8 cellular contexts compared by ENCODE assay signal in genomic region chrX:138026211-138026610, GRCh38.
DNase-seq lines count a peak whose midpoint lies in the region; ATAC-seq and TF ChIP-seq lines count a peak whose summit lies in the region.

No MANE protein-coding gene starts in this region.

- H3K56ac ChIP-seq in H9 (ENCODE audit: insufficient read length, low read depth, low read length): no peak overlapping the region

- no peaks in the 10 kb centered on the region for H3K79me2 ChIP-seq in H9 (ENCODE audit: insufficient read depth, low read length)
- H3K79me2 ChIP-seq in OCI-LY7 (ENCODE audit: insufficient read depth, low read depth, low read length): no peaks in the 10 kb centered on the region

- H2BK15ac ChIP-seq in H9 (ENCODE audit: low read depth, low read length): no peak overlapping the region

- BruUV-seq in OCI-LY7 (replicated peaks; lab: Mats Ljungman, UMichigan): no TSS peak

- H3K4me2 ChIP-seq in H9 (ENCODE audit: insufficient read depth, insufficient read length, low read length): no peak overlapping the region
- no peak overlapping the region for H3K4me2 ChIP-seq in OCI-LY7 (ENCODE audit: low read length)

- H3T11ph ChIP-seq in H9 (ENCODE audit: low read length): no peak overlapping the region

- intact Hi-C loops in OCI-LY7 (cut with micrococcal nuclease; ENCODE audit: unreplicated experiment) (no loop called here), left lung (cut with DNase I) (no loop called here), aorta (cut with DNase I) (no loop called here)

- no peak overlapping the region for H3K14ac ChIP-seq in H9 (ENCODE audit: insufficient read depth, low read length)

- H3K27me3 ChIP-seq in H9 (ENCODE audit: insufficient read depth, low read length) (no peaks in the 10 kb centered on the region), left lung (peaks cover 0 to 9% of the 10 kb centered on the region in 2 donors), aorta (ENCODE audit: control insufficient read depth in 1 of 2, insufficient read depth in 2 of 2, low read length in 1 of 2) (no peaks in the 10 kb centered on the region)

- H3K36me3 ChIP-seq in OCI-LY7 (ENCODE audit: insufficient read depth, low read length): no peaks in the 10 kb centered on the region
- no peaks in the 10 kb centered on the region for H3K36me3 ChIP-seq in left lung
- H3K36me3 ChIP-seq in aorta (ENCODE audit: control insufficient read depth in 1 of 2, insufficient read depth in 2 of 2, low read length in 1 of 2): no peaks in the 10 kb centered on the region

- H3K27me3 Mint-ChIP-seq in H9 (ENCODE audit: low read depth): no peaks in the 10 kb centered on the region

- H3K9me3 ChIP-seq in H9 (ENCODE audit: control insufficient read depth, low read depth, low read length) (no peaks in the 10 kb centered on the region), OCI-LY7 (ENCODE audit: low read length) (no peaks in the 10 kb centered on the region), left lung (no peaks in the 10 kb centered on the region), aorta (ENCODE audit: control insufficient read depth, low read length) (no peaks in the 10 kb centered on the region)

- H3K23ac ChIP-seq in H9 (ENCODE audit: insufficient read length, low read depth, low read length): no peak overlapping the region

- H3K4me1 ChIP-seq in H9 (ENCODE audit: insufficient read depth, low read length) (no peaks in the 10 kb centered on the region), OCI-LY7 (ENCODE audit: insufficient read depth, low read length, poor library complexity, severe bottlenecking) (no peaks in the 10 kb centered on the region), left lung (no peaks in the 10 kb centered on the region), aorta (ENCODE audit: control insufficient read depth in 1 of 2, insufficient read depth in 2 of 2, low read length in 2 of 2) (no peaks in the 10 kb centered on the region)

- H3K23me2 ChIP-seq in H9 (ENCODE audit: insufficient read length, low read depth, low read length, poor library complexity, severe bottlenecking): no peaks in the 10 kb centered on the region

- H3K18ac ChIP-seq in H9 (ENCODE audit: insufficient read length, low read depth, low read length): no peak overlapping the region

- POLR2A ChIA-PET in OCI-LY7 (lab: Charles Lee): no interaction called here

- H4K5ac ChIP-seq in H9 (ENCODE audit: insufficient read length, low read depth, low read length): no peak overlapping the region

- peak; percentile 2 for DNase-seq in GM03348 (ENCODE audit: low spot score)
- DNase-seq in H9: no peak
- peak; percentile 2 for DNase-seq in OCI-LY7 (ENCODE audit: low spot score)
- no peak for DNase-seq in left lung
- no peak for DNase-seq in foreskin fibroblast
- no peak for DNase-seq in aorta
- DNase-seq in NCI-H2196 (lab: John Stamatoyannopoulos, UW; ENCODE audit: unreplicated experiment): no peak

- no peak overlapping the region for H3K4me3 Mint-ChIP-seq in H9

- TF ChIP-seq CTCF in H9 (conservative IDR thresholded peaks at IDR 0.05) (peak; percentile 63), OCI-LY7 (conservative IDR thresholded peaks at IDR 0.05; ENCODE audit: low read length) (peak; percentile 63), left lung (IDR thresholded peaks at IDR 0.05) (peak in 1 of 2 donors; percentile 33), foreskin fibroblast (IDR thresholded peaks at IDR 0.05; ENCODE audit: low read depth, low read length) (no peak)

- no peak overlapping the region for H3K27ac Mint-ChIP-seq in H9

- H2BK120ac ChIP-seq in H9 (ENCODE audit: low read depth, low read length, poor library complexity, severe bottlenecking): no peak overlapping the region

- no peaks in the 10 kb centered on the region for H3K36me3 Mint-ChIP-seq in H9 (ENCODE audit: insufficient read depth in 1 of 3, low read depth in 3 of 3)

- no peak overlapping the region for H2BK12ac ChIP-seq in H9 (ENCODE audit: insufficient read length, low read depth, low read length)

- H3K4me3 ChIP-seq in OCI-LY7 (ENCODE audit: low read depth, low read length, poor library complexity, severe bottlenecking): no peak overlapping the region
- H3K4me3 ChIP-seq in left lung: no peak overlapping the region
- no peak overlapping the region for H3K4me3 ChIP-seq in foreskin fibroblast (ENCODE audit: low read depth in 1 of 2, low read length in 2 of 2)
- no peak overlapping the region for H3K4me3 ChIP-seq in aorta (ENCODE audit: low read length in 2 of 2)

- no peaks in the 10 kb centered on the region for H3K9me2 ChIP-seq in OCI-LY7 (ENCODE audit: insufficient read depth, low read length)

- no CpG with 5 or more reads among the region's 1 CpG for WGBS in H9 (ENCODE audit: extremely low coverage, insufficient read length, low lambda C conversion rate)
- WGBS in aorta, 2 donors: 59 to 84% methylated on average over 1 of the region's 1 CpG

- H3K4ac ChIP-seq in H9 (ENCODE audit: low read depth, low read length): no peak overlapping the region

- H3K9ac ChIP-seq in H9 (ENCODE audit: extremely low read depth, insufficient read length, low read length): no peak overlapping the region

- H3K9me3 Mint-ChIP-seq in H9: peaks cover 0 to 44% of the 10 kb centered on the region in 2 experiments; a peak in 2 of 5 replicates

- no peak overlapping the region for H2AK5ac ChIP-seq in H9 (ENCODE audit: insufficient read length, low read length)

- H2AFZ ChIP-seq in H9 (ENCODE audit: low read length) (no peak overlapping the region), OCI-LY7 (ENCODE audit: low read length) (no peak overlapping the region)

- no peak overlapping the region for H2BK5ac ChIP-seq in H9 (ENCODE audit: insufficient read length, low read length)

- H2BK20ac ChIP-seq in H9 (ENCODE audit: low read depth, low read length, poor library complexity, severe bottlenecking): no peak overlapping the region

- H3K27ac ChIP-seq in H9 (ENCODE audit: insufficient read length, low read depth, low read length): no peak overlapping the region
- H3K27ac ChIP-seq in OCI-LY7 (ENCODE audit: low read depth, low read length, poor library complexity, severe bottlenecking): no peak overlapping the region
- H3K27ac ChIP-seq in left lung: no peak overlapping the region
- no peak overlapping the region for H3K27ac ChIP-seq in aorta (ENCODE audit: low read depth in 1 of 2, low read length in 2 of 2)

- peak; percentile 64 for ATAC-seq in left lung
- ATAC-seq in HG02623 (IDR thresholded peaks at IDR 0.05; ENCODE audit: unreplicated experiment): no peak
- ATAC-seq in aorta (ENCODE audit: low FRiP score): no peak

- H3K4me1 Mint-ChIP-seq in H9: peaks cover 8 to 20% of the 10 kb centered on the region in 2 experiments

- no peak overlapping the region for H4K91ac ChIP-seq in H9 (ENCODE audit: insufficient read length, low read depth, low read length)

- H4K8ac ChIP-seq in H9 (replicated peaks; ENCODE audit: insufficient read length, low read depth, low read length): no peak overlapping the region

- no peaks in the 10 kb centered on the region for H4K20me1 ChIP-seq in H9 (ENCODE audit: control insufficient read depth, insufficient read depth, insufficient read length)
- H4K20me1 ChIP-seq in OCI-LY7 (ENCODE audit: insufficient read depth, low read length): no peaks in the 10 kb centered on the region

- no peaks in the 10 kb centered on the region for H3K79me1 ChIP-seq in H9 (ENCODE audit: insufficient read depth, low read depth, low read length, poor library complexity, severe bottlenecking)

- CTCF ChIA-PET in OCI-LY7 (lab: Charles Lee; ENCODE audit: unreplicated experiment): no interaction called here

Comparison
In these comparisons a context has a peak if more than half of its experiments do, and no peak if none do; other contexts are left out.
1. DNase-seq: peak in GM03348 (single experiment) and OCI-LY7 (single experiment); none in H9 (single experiment), left lung (0 of 2), foreskin fibroblast (0 of 2), aorta (0 of 2) and NCI-H2196 (single experiment).